ENCODE assay signal across 34 cellular contexts in the genomic region with DNA sequence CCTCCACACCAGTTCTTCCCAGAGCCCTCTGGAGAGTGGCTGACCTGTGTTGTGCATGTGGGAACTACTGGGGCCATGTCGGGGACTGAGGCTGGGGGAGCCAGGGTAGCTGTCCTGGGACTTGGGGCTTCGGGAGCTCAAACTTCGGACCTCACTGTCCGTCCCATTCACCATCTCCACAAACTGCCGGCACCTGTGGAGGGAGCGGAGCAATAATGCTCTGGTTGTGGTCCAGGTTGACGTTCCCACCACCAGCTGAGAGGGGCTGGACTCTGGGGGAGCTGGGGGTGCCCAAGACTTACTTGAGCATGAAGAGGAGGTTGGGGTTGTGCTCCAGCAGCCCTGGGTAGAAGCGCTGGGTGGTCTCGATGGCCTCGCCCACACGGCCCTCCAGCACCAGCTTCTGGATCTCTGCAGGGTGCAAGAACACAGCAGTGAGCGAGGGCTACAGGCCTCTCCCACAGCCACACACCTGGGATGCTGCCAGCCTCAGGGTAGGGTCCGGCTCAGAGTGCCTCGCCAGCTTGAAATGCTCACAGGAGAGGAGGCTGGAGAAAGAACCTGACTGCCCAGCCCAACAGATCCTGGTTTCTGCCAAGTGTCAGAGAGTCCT.
"Had no signal": no experiment of that assay in that cellular context is flagged by ENCODE, and none has a peak within 500 bp of the region (broad histone marks: within the 10 kb centered on the region; RNA-seq: fewer than 3 reads in every experiment).

No MANE protein-coding gene starts in this region.

- H3K27ac ChIP-seq: brain microvascular endothelial cell, Peyer's patch, VCaP had no signal

- H3K4me3 Mint-ChIP-seq: activated B cell treated with CpG ODN at 0.5 μM for 24 hours; activated CD4-positive, alpha-beta memory T cell treated with anti-CD3 and anti-CD28 coated beads for 36 hours; activated naive CD8-positive, alpha-beta T cell treated with anti-CD3 and anti-CD28 coated beads for 36 hours; activated T-cell treated with anti-CD3 and anti-CD28 coated beads, Interleukin-2, amount 50 U/mL, for 72 hours; activated T-helper 17 cell treated with anti-CD3 and anti-CD28 coated beads, Interleukin-2, amount 50 U/mL, for 72 hours; central memory CD8-positive, alpha-beta T cell; T-cell had no signal

- H3K27ac Mint-ChIP-seq: activated B cell treated with CpG ODN at 0.5 μM for 24 hours; activated CD4-positive, alpha-beta memory T cell treated with anti-CD3 and anti-CD28 coated beads for 36 hours; activated naive CD8-positive, alpha-beta T cell treated with anti-CD3 and anti-CD28 coated beads for 36 hours; activated T-helper 17 cell treated with anti-CD3 and anti-CD28 coated beads, Interleukin-2, amount 50 U/mL, for 72 hours; T-cell had no signal

- ATAC-seq: activated T-cell treated with anti-CD3 and anti-CD28 coated beads, Interleukin-2, amount 50 U/mL, for 72 hours; activated T-helper 17 cell treated with anti-CD3 and anti-CD28 coated beads, Interleukin-2, amount 50 U/mL, for 72 hours; K562; PC-3; SK-N-SH treated with all-trans-retinoic acid at 6 μM for 48 hours; T-cell had no signal

- H3K4me3 ChIP-seq: K562, Peyer's patch had no signal

- H3K4me1 ChIP-seq: Peyer's patch had no signal

- H3K27me3 Mint-ChIP-seq: activated B cell treated with CpG ODN at 0.5 μM for 24 hours; activated CD4-positive, alpha-beta memory T cell treated with anti-CD3 and anti-CD28 coated beads for 36 hours; activated naive CD8-positive, alpha-beta T cell treated with anti-CD3 and anti-CD28 coated beads for 36 hours; activated T-helper 17 cell treated with anti-CD3 and anti-CD28 coated beads, Interleukin-2, amount 50 U/mL, for 72 hours; central memory CD8-positive, alpha-beta T cell; T-cell had no signal

- FAIRE-seq: K562 had no signal

- H3K9me3 ChIP-seq: Peyer's patch had no signal

- H3K4me1 Mint-ChIP-seq: activated B cell treated with CpG ODN at 0.5 μM for 24 hours; activated naive CD8-positive, alpha-beta T cell treated with anti-CD3 and anti-CD28 coated beads for 36 hours; activated T-helper 17 cell treated with anti-CD3 and anti-CD28 coated beads, Interleukin-2, amount 50 U/mL, for 72 hours; central memory CD8-positive, alpha-beta T cell; T-cell had no signal

- DNase-seq: activated B cell treated with CpG ODN at 0.5 μM for 24 hours; activated CD4-positive, alpha-beta memory T cell treated with anti-CD3 and anti-CD28 coated beads for 36 hours; activated CD4-positive, alpha-beta T cell treated with anti-CD3 and anti-CD28 coated beads for 4 hours; activated CD4-positive, alpha-beta T cell treated with anti-CD3 and anti-CD28 coated beads, Interleukin-2, amount 50 U/mL, for 1 hour; activated CD4-positive, CD25-positive, alpha-beta regulatory T cell treated with anti-CD3 and anti-CD28 coated beads, Interleukin-2, amount 50 U/mL, for 72 hours; activated CD8-positive, alpha-beta memory T cell treated with anti-CD3 and anti-CD28 coated beads, Interleukin-2, amount 50 U/mL, for 4 hours; activated effector memory CD4-positive, alpha-beta T cell treated with anti-CD3 and anti-CD28 coated beads, Interleukin-2, amount 50 U/mL, for 16 hours; activated naive CD4-positive, alpha-beta T cell; activated naive CD4-positive, alpha-beta T cell treated with anti-CD3 and anti-CD28 coated beads, Interleukin-2, amount 50 U/mL, for 16 hours; activated naive CD8-positive, alpha-beta T cell treated with anti-CD3 and anti-CD28 coated beads for 36 hours; activated T-cell treated with anti-CD3 and anti-CD28 coated beads, Interleukin-2, amount 50 U/mL, for 72 hours; amniotic stem cell; brain microvascular endothelial cell; NCI-H1092 treated with DMSO at 0.1 percent for 48 hours; NCI-H1417; NCI-H146; NCI-H187 treated with DMSO at 0.1 percent for 48 hours; NCI-H2081; NCI-H2171 treated with DMSO at 0.1 percent for 48 hours; NCI-H226; NCI-H524 treated with DMSO at 0.1 percent for 48 hours; NK-92 treated with Interleukin-12 subunit alpha and Interleukin-12 subunit beta, amount 100 ng/mL, for 24 hours; PC-3; Peyer's patch; RPMI8226; SIG-M5; T-cell; T-helper 2 cell; T-helper 9 cell had no signal

- H3K27me3 ChIP-seq: brain microvascular endothelial cell, Peyer's patch had no signal

- H3K9me3 Mint-ChIP-seq: activated B cell treated with CpG ODN at 0.5 μM for 24 hours; activated CD4-positive, alpha-beta memory T cell treated with anti-CD3 and anti-CD28 coated beads for 36 hours; activated naive CD8-positive, alpha-beta T cell treated with anti-CD3 and anti-CD28 coated beads for 36 hours; activated T-cell treated with anti-CD3 and anti-CD28 coated beads, Interleukin-2, amount 50 U/mL, for 72 hours; activated T-helper 17 cell treated with anti-CD3 and anti-CD28 coated beads, Interleukin-2, amount 50 U/mL, for 72 hours; central memory CD8-positive, alpha-beta T cell; T-cell had no signal
